ENCODE assay signal across 1 cellular context in genomic region chr17:81557276-81558114, GRCh38.
TF ChIP-seq lines count a peak whose summit lies in the region.

No MANE protein-coding gene starts in this region.

TF ChIP-seq in GM12878, 131 proteins besides CTCF, POLR2A, EP300 and RAD21:
- TF ChIP-seq IRF4 (IDR thresholded peaks at IDR 0.05; ENCODE audit: low read depth, low read length) (no peak), JUND (IDR thresholded peaks at IDR 0.05; ENCODE audit: low read depth, low read length) (no peak), SIX5 (IDR thresholded peaks at IDR 0.05; ENCODE audit: low read depth, low read length, severe bottlenecking) (no peak), ESRRA (IDR thresholded peaks at IDR 0.05; ENCODE audit: low read length) (no peak), MTA2 (IDR thresholded peaks at IDR 0.05; ENCODE audit: low read depth) (no peak), ZBTB40 (IDR thresholded peaks at IDR 0.05; ENCODE audit: borderline replicate concordance) (no peak), PKNOX1 (IDR thresholded peaks at IDR 0.05) (no peak), RELA (IDR thresholded peaks at IDR 0.05; ENCODE audit: borderline replicate concordance, partially characterized antibody) (no peak), PBX3 (IDR thresholded peaks at IDR 0.05; ENCODE audit: insufficient replicate concordance, low read depth, low read length) (no peak), ASH2L (IDR thresholded peaks at IDR 0.05; ENCODE audit: borderline replicate concordance, low read depth) (no peak), ZBED1 (IDR thresholded peaks at IDR 0.05; ENCODE audit: borderline replicate concordance) (no peak)
TF ChIP-seq in GM12878: peak in this region for 0.
